ENCODE assay signal across 1 cellular context in genomic region chr13:101053289-101053688, GRCh38.
TF ChIP-seq lines count a peak whose summit lies in the region.

No MANE protein-coding gene starts in this region.

TF ChIP-seq in GM23338, 12 proteins besides CTCF, POLR2A, EP300 and RAD21 (continued from another document):
- TF ChIP-seq ZNF462 (CRISPR knock-in tag; IDR thresholded peaks at IDR 0.05), result no peak
